In the genomic region with DNA sequence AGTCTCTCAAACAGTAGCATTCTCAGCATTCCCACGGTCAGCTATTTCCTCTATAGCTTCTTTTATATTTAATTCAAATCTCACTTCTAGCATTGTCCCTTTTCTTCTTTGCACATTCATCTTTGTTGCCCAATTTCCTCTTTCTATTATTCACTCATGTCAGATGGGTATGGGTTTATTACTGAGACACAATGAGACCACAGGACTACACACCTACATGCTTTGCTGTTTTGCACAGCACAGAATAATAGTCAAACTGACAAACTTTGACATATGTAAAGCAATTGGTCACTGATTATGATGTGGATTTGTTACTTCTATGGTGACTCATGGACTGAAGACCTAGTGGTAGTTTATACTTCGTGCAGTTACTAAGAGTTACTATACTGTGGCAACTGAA, we compare ENCODE assay signal across 14 cellular contexts. TPM values are rescaled to one million over a fixed set of nuclear protein-coding genes. Genes with fewer than 3 reads are reported as not detected.
DNase-seq lines count a peak whose midpoint lies in the region; ATAC-seq and TF ChIP-seq lines count a peak whose summit lies in the region.
"Had no signal": no experiment of that assay in that cellular context is flagged by ENCODE, and none has a peak within 500 bp of the region (broad histone marks: within the 10 kb centered on the region; RNA-seq: fewer than 3 reads in every experiment).

No MANE protein-coding gene starts in this region.

- intact Hi-C loops in aorta (cut with DNase I), result no loop called here
- intact Hi-C loops in posterior vena cava (cut with DNase I), result no loop called here

- H3K36me3 ChIP-seq in osteoblast (ENCODE audit: insufficient read depth, low read length) (no peaks in the 10 kb centered on the region), aorta (ENCODE audit: control insufficient read depth in 1 of 2, insufficient read depth in 2 of 2, low read length in 1 of 2) (no peaks in the 10 kb centered on the region)
- H3K36me3 ChIP-seq: brain microvascular endothelial cell had no signal

- H3K4me1 Mint-ChIP-seq in activated CD4-positive, alpha-beta memory T cell treated with anti-CD3 and anti-CD28 coated beads, Interleukin-2, amount 10 ng/mL, durations not matched to agents 7 days and 5 days, result peaks cover 10% of the 10 kb centered on the region

- peaks cover 4% of the 10 kb centered on the region for H3K27me3 Mint-ChIP-seq in activated CD4-positive, alpha-beta memory T cell treated with anti-CD3 and anti-CD28 coated beads, Interleukin-2, amount 10 ng/mL, durations not matched to agents 7 days and 5 days
- H3K27me3 Mint-ChIP-seq: activated CD4-positive, alpha-beta T cell treated with anti-CD3 and anti-CD28 coated beads, Interleukin-2, amount 10 ng/mL, durations not matched to agents 24 days and 14 days had no signal

- H3K79me2 ChIP-seq in osteoblast (ENCODE audit: insufficient read depth, low read length), result no peaks in the 10 kb centered on the region

- no peaks in the 10 kb centered on the region for H3K36me3 Mint-ChIP-seq in activated CD4-positive, alpha-beta memory T cell treated with anti-CD3 and anti-CD28 coated beads, Interleukin-2, amount 10 ng/mL, durations not matched to agents 7 days and 5 days (ENCODE audit: low read depth)

- peaks cover 4% of the 10 kb centered on the region for H3K9me3 Mint-ChIP-seq in activated CD4-positive, alpha-beta memory T cell treated with anti-CD3 and anti-CD28 coated beads, Interleukin-2, amount 10 ng/mL, durations not matched to agents 7 days and 5 days

- no peaks in the 10 kb centered on the region for H3K9me3 ChIP-seq in osteoblast (ENCODE audit: low read depth, low read length)
- peaks cover 6% of the 10 kb centered on the region for H3K9me3 ChIP-seq in aorta (ENCODE audit: control insufficient read depth, low read length)

- H3K27me3 ChIP-seq in osteoblast (ENCODE audit: insufficient read depth, low read length) (no peaks in the 10 kb centered on the region), aorta (ENCODE audit: control insufficient read depth in 1 of 2, insufficient read depth in 2 of 2, low read length in 1 of 2) (no peaks in the 10 kb centered on the region)
- H3K27me3 ChIP-seq: brain microvascular endothelial cell had no signal

- POLR2A ChIA-PET in activated CD4-positive, alpha-beta memory T cell treated with anti-CD3 and anti-CD28 coated beads, Interleukin-2, amount 10 ng/mL, durations not matched to agents 7 days and 5 days (lab: Charles Lee), result no interaction called here

- H3K27ac ChIP-seq in osteoblast (ENCODE audit: low read depth, low read length) (no peak overlapping the region), aorta (ENCODE audit: low read depth in 1 of 2, low read length in 2 of 2) (no peak overlapping the region)
- H3K27ac ChIP-seq: brain microvascular endothelial cell had no signal

- WGBS in aorta, 2 donors, result 50 to 63% methylated on average over 2 of the region's 2 CpGs

- DNase-seq in kidney glomerular epithelial cell (lab: John Stamatoyannopoulos, UW), result peak; percentile 53
- DNase-seq in activated CD4-positive, alpha-beta memory T cell treated with anti-CD3 and anti-CD28 coated beads, Interleukin-2, amount 10 ng/mL, durations not matched to agents 7 days and 5 days, result no peak
- no peak for DNase-seq in osteoblast (ENCODE audit: insufficient read length, low spot score, missing footprints)
- no peak for DNase-seq in aorta
- no peak for DNase-seq in posterior vena cava (ENCODE audit: low spot score)
- DNase-seq: activated CD4-positive, alpha-beta T cell treated with anti-CD3 and anti-CD28 coated beads, Interleukin-2, amount 10 ng/mL, durations not matched to agents 24 days and 14 days; brain microvascular endothelial cell; NK-92 treated with Interleukin-12 subunit alpha and Interleukin-12 subunit beta, amount 100 ng/mL, for 24 hours had no signal

- H3K27ac Mint-ChIP-seq in activated CD4-positive, alpha-beta memory T cell treated with anti-CD3 and anti-CD28 coated beads, Interleukin-2, amount 10 ng/mL, durations not matched to agents 7 days and 5 days, result no peak overlapping the region
- H3K27ac Mint-ChIP-seq: activated CD4-positive, alpha-beta T cell treated with anti-CD3 and anti-CD28 coated beads, Interleukin-2, amount 10 ng/mL, durations not matched to agents 24 days and 14 days had no signal

- H3K4me1 ChIP-seq in osteoblast (ENCODE audit: insufficient read depth, low read length), result no peaks in the 10 kb centered on the region
- no peaks in the 10 kb centered on the region for H3K4me1 ChIP-seq in aorta (ENCODE audit: control insufficient read depth in 1 of 2, insufficient read depth in 2 of 2, low read length in 2 of 2)

- no peak overlapping the region for H3K4me3 Mint-ChIP-seq in activated CD4-positive, alpha-beta memory T cell treated with anti-CD3 and anti-CD28 coated beads, Interleukin-2, amount 10 ng/mL, durations not matched to agents 7 days and 5 days
- H3K4me3 Mint-ChIP-seq: activated CD4-positive, alpha-beta T cell treated with anti-CD3 and anti-CD28 coated beads, Interleukin-2, amount 10 ng/mL, durations not matched to agents 24 days and 14 days had no signal

- ATAC-seq in GM18519 (IDR thresholded peaks at IDR 0.05; ENCODE audit: low FRiP score, unreplicated experiment) (peak; percentile 54), GM21717 (IDR thresholded peaks at IDR 0.05; ENCODE audit: unreplicated experiment) (peak; percentile 38), HG03469 (IDR thresholded peaks at IDR 0.05; ENCODE audit: unreplicated experiment) (peak; percentile 56), aorta (ENCODE audit: low FRiP score) (no peak)

- no peaks in the 10 kb centered on the region for H4K20me1 ChIP-seq in osteoblast (ENCODE audit: insufficient read depth, low read length)

- H2AFZ ChIP-seq in osteoblast (ENCODE audit: low read length), result no peak overlapping the region

- no peak for TF ChIP-seq CTCF in osteoblast (IDR thresholded peaks at IDR 0.05; ENCODE audit: extremely low read depth, low read depth, low read length)

- H3K4me3 ChIP-seq in osteoblast (ENCODE audit: insufficient read depth, low read length) (no peak overlapping the region), aorta (ENCODE audit: low read length in 2 of 2) (no peak overlapping the region)

- H3K4me2 ChIP-seq in osteoblast (ENCODE audit: insufficient read depth, low read length), result no peak overlapping the region

- CTCF ChIA-PET in activated CD4-positive, alpha-beta memory T cell treated with anti-CD3 and anti-CD28 coated beads, Interleukin-2, amount 10 ng/mL, durations not matched to agents 7 days and 5 days (lab: Charles Lee), result no interaction called here

RNA-seq across cellular contexts. Expression of a gene that starts 5.8 kb away (rescaled TPM):
- total RNA-seq in activated CD4-positive, alpha-beta memory T cell treated with anti-CD3 and anti-CD28 coated beads, Interleukin-2, amount 10 ng/mL, durations not matched to agents 7 days and 5 days, result not detected
- total RNA-seq in osteoblast (not detected in 2 replicates), aorta (1 to 10 TPM in 1 of 2 donors, not detected in 1; 1.3 TPM), posterior vena cava (under 1 TPM; 0.38 to 0.51 TPM)
- under 1 TPM in 1 of 2 donors, not detected in 1; 0.25 TPM for polyA plus RNA-seq in aorta
- total RNA-seq: glomerular endothelial cell, HT-29 had no signal
- polyA plus RNA-seq: neural cell had no signal

RNA-seq across cellular contexts. Expression of a gene that starts 29.7 kb away (rescaled TPM):
- not detected for total RNA-seq in activated CD4-positive, alpha-beta memory T cell treated with anti-CD3 and anti-CD28 coated beads, Interleukin-2, amount 10 ng/mL, durations not matched to agents 7 days and 5 days
- total RNA-seq in osteoblast (not detected in 2 replicates), aorta (not detected), posterior vena cava (not detected)
- polyA plus RNA-seq in aorta, result under 1 TPM in 1 of 2 donors, not detected in 1; 0.20 TPM
- total RNA-seq: glomerular endothelial cell, HT-29 had no signal
- polyA plus RNA-seq: neural cell had no signal

RNA-seq across cellular contexts. Expression of a gene that starts 47.4 kb away (rescaled TPM):
- total RNA-seq in activated CD4-positive, alpha-beta memory T cell treated with anti-CD3 and anti-CD28 coated beads, Interleukin-2, amount 10 ng/mL, durations not matched to agents 7 days and 5 days, result not detected
- total RNA-seq in osteoblast, result not detected in 2 replicates
- not detected for total RNA-seq in aorta
- not detected for polyA plus RNA-seq in aorta
- total RNA-seq in posterior vena cava, result not detected
- total RNA-seq: activated CD4-positive, alpha-beta T cell treated with anti-CD3 and anti-CD28 coated beads, Interleukin-2, amount 10 ng/mL, durations not matched to agents 24 days and 14 days; glomerular endothelial cell; HT-29 had no signal
- polyA plus RNA-seq: neural cell had no signal
